8 cellular contexts compared by ENCODE assay signal in genomic region chr7:2633538-2634264, GRCh38. TPM values are rescaled to one million over a fixed set of nuclear protein-coding genes. Genes with fewer than 3 reads are reported as not detected.
DNase-seq lines count a peak whose midpoint lies in the region; ATAC-seq and TF ChIP-seq lines count a peak whose summit lies in the region.

No MANE protein-coding gene starts in this region.

- TF ChIP-seq POLR2A in sigmoid colon (IDR thresholded peaks at IDR 0.05), result no peak

- no peaks in the 10 kb centered on the region for H3K9me3 ChIP-seq in OCI-LY3 (ENCODE audit: insufficient read depth, low read length)
- no peaks in the 10 kb centered on the region for H3K9me3 ChIP-seq in sigmoid colon

- WGBS in sigmoid colon, 2 donors, result 34 to 44% methylated on average over 22 of the region's 22 CpGs

- H3K4me1 ChIP-seq in OCI-LY3 (ENCODE audit: low read length) (peaks cover 25% of the 10 kb centered on the region), sigmoid colon (peaks cover 0 to 68% (median 53%) of the 10 kb centered on the region in 4 donors)

- no peak overlapping the region for H2AFZ ChIP-seq in OCI-LY3 (ENCODE audit: low read depth, low read length)

- H3K4me3 ChIP-seq in OCI-LY3 (ENCODE audit: low read length) (peak overlapping the region; percentile 98), sigmoid colon (peak overlapping the region; percentile 67 to 99 (median 80))

- ATAC-seq in HG03571 (IDR thresholded peaks at IDR 0.05; ENCODE audit: unreplicated experiment), result no peak

- no peaks in the 10 kb centered on the region; the same call in 1 of the 2 replicates for H3K79me2 ChIP-seq in OCI-LY3 (ENCODE audit: low read length)

- peaks cover 12% of the 10 kb centered on the region; the same call in 1 of the 2 replicates for H4K20me1 ChIP-seq in OCI-LY3 (ENCODE audit: insufficient read depth, low read length)

- no peak for TF ChIP-seq EP300 in sigmoid colon (IDR thresholded peaks at IDR 0.05)

- intact Hi-C loops in sigmoid colon (cut with DNase I), result loop anchor here (5.0 kb wide), 1 partner anchor 76 kb away; the partner anchor contains the start of genes BRAT1 and IQCE

- peak overlapping the region; percentile 84 for H3K9ac ChIP-seq in OCI-LY3 (ENCODE audit: low read length)

- no peaks in the 10 kb centered on the region for H3K36me3 ChIP-seq in OCI-LY3 (replicated peaks; ENCODE audit: low read depth, low read length)
- no peaks in the 10 kb centered on the region for H3K36me3 ChIP-seq in sigmoid colon

- no peak overlapping the region for H3K27ac ChIP-seq in OCI-LY3 (ENCODE audit: low read length)
- peak overlapping the region; percentile 77 to 85 (median 82) for H3K27ac ChIP-seq in sigmoid colon

- H3K27me3 ChIP-seq in OCI-LY3 (ENCODE audit: low read depth, low read length), result no peaks in the 10 kb centered on the region
- H3K27me3 ChIP-seq in sigmoid colon, result no peaks in the 10 kb centered on the region

- peak overlapping the region; percentile 84 for H3K4me2 ChIP-seq in OCI-LY3 (ENCODE audit: low read length)

- TF ChIP-seq CTCF in OCI-LY3 (IDR thresholded peaks at IDR 0.05; ENCODE audit: low read depth, low read length), result no peak
- TF ChIP-seq CTCF in sigmoid colon (IDR thresholded peaks at IDR 0.05), result no peak

- DNase-seq in GM04503 (ENCODE audit: low read depth) (peak; percentile 80), amniotic stem cell (lab: John Stamatoyannopoulos, UW) (peak; percentile 86), hypothalamus (lab: John Stamatoyannopoulos, UW) (peak in 32 of 51 donors; percentile 16 to 86 (median 52)), sigmoid colon (peak; percentile 86), NCI-H1092 (lab: John Stamatoyannopoulos, UW) (no peak), NCI-H1048 (lab: John Stamatoyannopoulos, UW) (no peak)

RNA-seq across cellular contexts. Expression of gene TTYH3, which starts 1.9 kb away (rescaled TPM):
- 10 to 100 TPM; 10.2 to 19.4 (median 13.0) TPM for total RNA-seq in sigmoid colon
- 10 to 100 TPM in 2 of 3 donors, 1 to 10 TPM in 1; 5.4 to 41.7 (median 21.3) TPM for polyA plus RNA-seq in sigmoid colon

RNA-seq across cellular contexts. Expression of gene AMZ1, which starts 54.3 kb away (rescaled TPM):
- 1 to 10 TPM in 1 of 4 donors, under 1 TPM in 1, not detected in 2; 0.41 to 1.4 TPM for total RNA-seq in sigmoid colon
- under 1 TPM in 2 of 3 donors, not detected in 1; under 0.01 to 0.16 TPM for polyA plus RNA-seq in sigmoid colon

Comparison
In these comparisons a context has a peak if more than half of its experiments do, and no peak if none do; other contexts are left out.
1. DNase-seq: peak in GM04503 (single experiment), amniotic stem cell (single experiment), hypothalamus (32 of 51) and sigmoid colon (single experiment); none in NCI-H1092 (single experiment) and NCI-H1048 (single experiment).